19 cellular contexts compared by ENCODE assay signal in the genomic region with DNA sequence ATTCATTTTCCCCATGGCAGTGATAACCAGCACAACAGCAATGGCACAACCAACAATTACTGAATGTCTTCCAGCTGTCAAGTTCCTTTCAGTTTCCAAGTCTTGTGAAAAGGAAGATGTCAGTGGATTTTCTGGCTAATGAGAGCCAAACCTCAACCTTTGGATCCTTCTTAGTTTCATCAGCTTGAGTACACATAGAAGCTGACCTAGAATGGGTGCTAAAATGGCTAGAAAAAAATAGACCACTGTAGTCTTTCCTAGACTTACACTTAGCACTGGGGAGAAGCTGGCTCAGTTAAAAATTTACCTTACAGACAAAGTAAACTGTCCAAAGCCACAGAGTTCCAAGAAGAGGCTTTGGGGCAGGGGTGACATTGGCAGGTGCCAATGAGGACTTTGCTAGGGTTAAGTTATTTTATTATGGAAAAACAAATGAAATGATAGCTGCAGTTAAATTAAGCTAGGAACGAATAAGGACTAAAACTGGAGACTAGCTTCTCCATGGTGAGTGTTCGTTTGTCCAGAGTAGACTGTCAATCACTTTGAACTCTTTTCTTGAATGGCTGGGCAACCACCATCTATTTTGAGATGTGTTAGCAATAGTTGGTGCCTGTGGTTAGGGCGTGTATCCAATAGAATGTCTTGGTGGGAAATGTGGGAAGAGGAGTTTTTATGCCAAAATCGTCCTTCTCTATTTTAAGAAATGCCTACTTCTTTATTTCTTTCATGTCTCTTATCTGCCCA. TPM values are rescaled to one million over a fixed set of nuclear protein-coding genes. Genes with fewer than 3 reads are reported as not detected.
DNase-seq lines count a peak whose midpoint lies in the region; ATAC-seq, FAIRE-seq and TF ChIP-seq lines count a peak whose summit lies in the region.
"Had no signal": no experiment of that assay in that cellular context is flagged by ENCODE, and none has a peak within 500 bp of the region (broad histone marks: within the 10 kb centered on the region; RNA-seq: fewer than 3 reads in every experiment).

No MANE protein-coding gene starts in this region.

- no peaks in the 10 kb centered on the region for H3K79me2 ChIP-seq in keratinocyte (ENCODE audit: control insufficient read depth, insufficient read depth, low read length)

- intact Hi-C loops in transverse colon (cut with DNase I; ENCODE audit: low total_unique reads): no loop called here

- WGBS in transverse colon (ENCODE audit: low coverage in 1 of 2), 2 donors: 30 to 38% methylated on average over 4 of the region's 4 CpGs

- peak; percentile 13 for FAIRE-seq in keratinocyte (lab: Jason Lieb, UNC)

- H3K4me3 ChIP-seq in keratinocyte (ENCODE audit: control insufficient read depth in 2 of 3, extremely low read depth in 1 of 3, insufficient read depth in 2 of 3, low read depth in 1 of 3, low read length in 3 of 3) (no peak overlapping the region), transverse colon (no peak overlapping the region)
- H3K4me3 ChIP-seq: gastrocnemius medialis, psoas muscle, testis had no signal

- TF ChIP-seq POLR2A in transverse colon (IDR thresholded peaks at IDR 0.05): no peak

- H3K27ac ChIP-seq in keratinocyte (ENCODE audit: control insufficient read depth, insufficient read depth, low read length) (no peak overlapping the region), transverse colon (peak overlapping the region; percentile 64 to 84 (median 80))
- H3K27ac ChIP-seq: gastrocnemius medialis, psoas muscle, testis had no signal

- H3K4me2 ChIP-seq in keratinocyte (ENCODE audit: control insufficient read depth, extremely low read depth, insufficient read depth, low read depth, low read length): no peak overlapping the region

- no peaks in the 10 kb centered on the region for H4K20me1 ChIP-seq in keratinocyte (ENCODE audit: control insufficient read depth, extremely low read depth, insufficient read depth, low read length)

- ATAC-seq in SK-N-SH treated with all-trans-retinoic acid at 6 μM for 48 hours (no peak), HG03025 (IDR thresholded peaks at IDR 0.05; ENCODE audit: low FRiP score, unreplicated experiment) (no peak), HG02840 (IDR thresholded peaks at IDR 0.05; ENCODE audit: low FRiP score, unreplicated experiment) (no peak)
- ATAC-seq: CD8-positive, alpha-beta T cell; gastrocnemius medialis; psoas muscle had no signal

- in situ Hi-C loops in transverse colon (cut with MboI; ENCODE audit: low pct_ligation_motif_present in 1 of 4, low pct_unique_long_range_greater_than_20kb in 1 of 4, low sequenced_read_pairs in 3 of 4): no loop called here

- H2AFZ ChIP-seq in keratinocyte (ENCODE audit: control insufficient read depth, low read length): no peak overlapping the region

- H3K27me3 ChIP-seq in keratinocyte (ENCODE audit: control insufficient read depth, extremely low read depth, insufficient read depth, low read length): no peaks in the 10 kb centered on the region
- H3K27me3 ChIP-seq in transverse colon: no peaks in the 10 kb centered on the region
- H3K27me3 ChIP-seq: gastrocnemius medialis, testis had no signal

- H3K9ac ChIP-seq in keratinocyte (ENCODE audit: control insufficient read depth, extremely low read depth, insufficient read depth, low read length): no peak overlapping the region

- no peaks in the 10 kb centered on the region for H3K36me3 ChIP-seq in keratinocyte (ENCODE audit: control insufficient read depth in 2 of 2, extremely low read depth in 1 of 2, insufficient read depth in 2 of 2, low read length in 2 of 2)
- no peaks in the 10 kb centered on the region for H3K36me3 ChIP-seq in transverse colon
- H3K36me3 ChIP-seq: gastrocnemius medialis had no signal

- peak; percentile 14 for DNase-seq in HuH-7.5 (ENCODE audit: low spot score)
- peak; percentile 37 for DNase-seq in SIG-M5 (lab: John Stamatoyannopoulos, UW)
- DNase-seq in keratinocyte (ENCODE audit: low read depth, low spot score): no peak
- no peak for DNase-seq in transverse colon
- DNase-seq: activated CD4-positive, alpha-beta T cell treated with anti-CD3 and anti-CD28 coated beads for 4 hours; activated naive CD8-positive, alpha-beta T cell treated with anti-CD3 and anti-CD28 coated beads for 36 hours; activated T-cell treated with anti-CD3 and anti-CD28 coated beads, Interleukin-2, amount 50 U/mL, for 1 hour; CD8-positive, alpha-beta T cell; central memory CD4-positive, alpha-beta T cell; endodermal cell; gastrocnemius medialis; NCI-H146; NCI-H510A treated with DMSO at 0.1 percent for 48 hours; psoas muscle; testis had no signal

- no peaks in the 10 kb centered on the region for H3K9me3 ChIP-seq in keratinocyte (ENCODE audit: control insufficient read depth, low read depth, low read length)
- H3K9me3 ChIP-seq in transverse colon: no peaks in the 10 kb centered on the region
- H3K9me3 ChIP-seq: gastrocnemius medialis, psoas muscle, testis had no signal

- no peak for TF ChIP-seq EP300 in transverse colon (IDR thresholded peaks at IDR 0.05; ENCODE audit: low read depth)

- dilution Hi-C loops in keratinocyte (cut with MboI; ENCODE audit: extremely low pct_ligation_motif_present, low sequenced_read_pairs): no loop called here

- no peaks in the 10 kb centered on the region for H3K9me1 ChIP-seq in keratinocyte (ENCODE audit: control insufficient read depth, extremely low read depth, insufficient read depth, low read length)

- no peak for TF ChIP-seq CTCF in keratinocyte (optimal IDR thresholded peaks at IDR 0.05 in 1 of 3, IDR thresholded peaks at IDR 0.05 in 1 of 3, conservative IDR thresholded peaks at IDR 0.05 in 1 of 3; ENCODE audit: extremely low read depth in 1 of 3, insufficient read depth in 2 of 3, low read length in 3 of 3)
- TF ChIP-seq CTCF in transverse colon (IDR thresholded peaks at IDR 0.05): no peak

- H3K4me1 ChIP-seq in keratinocyte (ENCODE audit: control insufficient read depth, extremely low read depth, insufficient read depth, low read length) (peaks cover 48% of the 10 kb centered on the region), transverse colon (peaks cover 0 to 27% (median 19%) of the 10 kb centered on the region in 4 donors)
- H3K4me1 ChIP-seq: gastrocnemius medialis, psoas muscle, testis had no signal

TF ChIP-seq in SK-N-SH treated with all-trans-retinoic acid at 6 μM for 48 hours, 23 proteins besides CTCF, POLR2A, EP300 and RAD21 (continues in another document):
- TF ChIP-seq BACH2 (CRISPR knock-in tag; IDR thresholded peaks at IDR 0.05; ENCODE audit: borderline replicate concordance) (no peak), ARNTL (CRISPR knock-in tag; IDR thresholded peaks at IDR 0.05; ENCODE audit: borderline replicate concordance, low read depth) (no peak), TOX (CRISPR knock-in tag; IDR thresholded peaks at IDR 0.05; ENCODE audit: borderline replicate concordance) (no peak), ZFP3 (CRISPR knock-in tag; IDR thresholded peaks at IDR 0.05) (no peak), OSR1 (CRISPR knock-in tag; IDR thresholded peaks at IDR 0.05) (no peak), GLIS3 (CRISPR knock-in tag; IDR thresholded peaks at IDR 0.05) (no peak), ZC3H10 (CRISPR knock-in tag; IDR thresholded peaks at IDR 0.05) (no peak)
- TF ChIP-seq, protein P1, sequence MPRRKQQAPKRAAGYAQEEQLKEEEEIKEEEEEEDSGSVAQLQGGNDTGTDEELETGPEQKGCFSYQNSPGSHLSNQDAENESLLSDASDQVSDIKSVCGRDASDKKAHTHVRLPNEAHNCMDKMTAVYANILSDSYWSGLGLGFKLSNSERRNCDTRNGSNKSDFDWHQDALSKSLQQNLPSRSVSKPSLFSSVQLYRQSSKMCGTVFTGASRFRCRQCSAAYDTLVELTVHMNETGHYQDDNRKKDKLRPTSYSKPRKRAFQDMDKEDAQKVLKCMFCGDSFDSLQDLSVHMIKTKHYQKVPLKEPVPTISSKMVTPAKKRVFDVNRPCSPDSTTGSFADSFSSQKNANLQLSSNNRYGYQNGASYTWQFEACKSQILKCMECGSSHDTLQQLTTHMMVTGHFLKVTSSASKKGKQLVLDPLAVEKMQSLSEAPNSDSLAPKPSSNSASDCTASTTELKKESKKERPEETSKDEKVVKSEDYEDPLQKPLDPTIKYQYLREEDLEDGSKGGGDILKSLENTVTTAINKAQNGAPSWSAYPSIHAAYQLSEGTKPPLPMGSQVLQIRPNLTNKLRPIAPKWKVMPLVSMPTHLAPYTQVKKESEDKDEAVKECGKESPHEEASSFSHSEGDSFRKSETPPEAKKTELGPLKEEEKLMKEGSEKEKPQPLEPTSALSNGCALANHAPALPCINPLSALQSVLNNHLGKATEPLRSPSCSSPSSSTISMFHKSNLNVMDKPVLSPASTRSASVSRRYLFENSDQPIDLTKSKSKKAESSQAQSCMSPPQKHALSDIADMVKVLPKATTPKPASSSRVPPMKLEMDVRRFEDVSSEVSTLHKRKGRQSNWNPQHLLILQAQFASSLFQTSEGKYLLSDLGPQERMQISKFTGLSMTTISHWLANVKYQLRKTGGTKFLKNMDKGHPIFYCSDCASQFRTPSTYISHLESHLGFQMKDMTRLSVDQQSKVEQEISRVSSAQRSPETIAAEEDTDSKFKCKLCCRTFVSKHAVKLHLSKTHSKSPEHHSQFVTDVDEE (CRISPR knock-in tag; IDR thresholded peaks at IDR 0.05): no peak

RNA-seq across cellular contexts. Expression of gene TXN, which starts 25.9 kb away (rescaled TPM):
- polyA plus RNA-seq in keratinocyte: 768 to 1,127 TPM (median 845 TPM) in 3 replicates
- 178 TPM for polyA plus RNA-seq in keratinocyte (2011; ENCODE audit: low read depth)
- 1,024 and 1,515 TPM in 2 replicates for polyA plus RNA-seq in keratinocyte (2011; cell fraction: cytosol; rRNA removed)
- 383 and 589 TPM in 2 replicates for polyA plus RNA-seq in keratinocyte (2011; cell fraction: nucleus; rRNA removed)
- 573 and 790 TPM in 2 replicates for polyA plus RNA-seq in keratinocyte (2012; ENCODE audit: low replicate concordance)
- polyA minus RNA-seq in keratinocyte: 95.6 to 332 TPM (median 271 TPM) in 3 replicates
- 238 TPM for polyA minus RNA-seq in keratinocyte (2011; cell fraction: cytosol; rRNA and poly(A)+ RNA removed)
- 44.6 and 71.1 TPM in 2 replicates for polyA minus RNA-seq in keratinocyte (2011; cell fraction: nucleus; rRNA and poly(A)+ RNA removed)
- total RNA-seq in transverse colon: 100 to 1,000 TPM in 3 of 4 donors, 10 to 100 TPM in 1; 52.4 to 275 (median 182) TPM

RNA-seq across cellular contexts. Expression of gene TXNDC8, which starts 55.5 kb away (rescaled TPM):
- polyA plus RNA-seq in keratinocyte: not detected in 3 replicates
- polyA plus RNA-seq in keratinocyte (2011; ENCODE audit: low read depth): not detected
- not detected in 2 replicates for polyA plus RNA-seq in keratinocyte (2011; cell fraction: cytosol; rRNA removed)
- polyA plus RNA-seq in keratinocyte (2011; cell fraction: nucleus; rRNA removed): not detected in 2 replicates
- not detected in 2 replicates for polyA plus RNA-seq in keratinocyte (2012; ENCODE audit: low replicate concordance)
- polyA minus RNA-seq in keratinocyte: not detected in 3 replicates
- polyA minus RNA-seq in keratinocyte (2011; cell fraction: cytosol; rRNA and poly(A)+ RNA removed): not detected
- not detected in 2 replicates for polyA minus RNA-seq in keratinocyte (2011; cell fraction: nucleus; rRNA and poly(A)+ RNA removed)
- not detected for total RNA-seq in transverse colon
- total RNA-seq: activated naive CD8-positive, alpha-beta T cell treated with anti-CD3 and anti-CD28 coated beads for 36 hours; CD8-positive, alpha-beta T cell; endodermal cell; G401; gastrocnemius medialis; psoas muscle had no signal
- polyA plus RNA-seq: psoas muscle had no signal

Comparison
In these comparisons a context has a peak if more than half of its experiments do, and no peak if none do; other contexts are left out.
1. DNase-seq: peak in HuH-7.5 (single experiment) and SIG-M5 (single experiment); none in keratinocyte (single experiment) and transverse colon (single experiment).